ENCODE assay signal across 8 cellular contexts in genomic region chr1:178684542-178685000, GRCh38. TPM values are rescaled to one million over a fixed set of nuclear protein-coding genes. Genes with fewer than 3 reads are reported as not detected.
A peak's percentile ranks its signal among the peaks of the same experiment; 100 is the strongest.
DNase-seq lines count a peak whose midpoint lies in the region; ATAC-seq and TF ChIP-seq lines count a peak whose summit lies in the region.

No MANE protein-coding gene starts in this region.

- intact Hi-C loops in thyroid gland (cut with DNase I): no loop called here

- H3K27ac ChIP-seq in ACC112 (ENCODE audit: low read depth, low read length) (peak overlapping the region; percentile 86), thyroid gland (no peak overlapping the region)

- no peaks in the 10 kb centered on the region for H3K79me2 ChIP-seq in ACC112 (ENCODE audit: control insufficient read depth, insufficient read depth, low read length, unreplicated experiment)

- H3K27me3 ChIP-seq in ACC112 (ENCODE audit: insufficient read depth, low read length) (no peaks in the 10 kb centered on the region), thyroid gland (no peaks in the 10 kb centered on the region)

- WGBS in thyroid gland, 2 donors: 93 to 100% methylated on average over 1 of the region's 1 CpG

- H3K4me3 ChIP-seq in ACC112 (ENCODE audit: low read depth, low read length): peak overlapping the region; percentile 32; the same call in 1 of the 2 replicates
- no peak overlapping the region for H3K4me3 ChIP-seq in thyroid gland (replicated peaks in 1 of 3)

- H2AFZ ChIP-seq in ACC112 (ENCODE audit: low read length, unreplicated experiment): peak overlapping the region; percentile 58

- no peak for TF ChIP-seq POLR2A in thyroid gland (IDR thresholded peaks at IDR 0.05)

- peak; percentile 92 for DNase-seq in dedifferentiated amniotic fluid mesenchymal stem cell (ENCODE audit: extremely low spot score)
- no peak for DNase-seq in thyroid gland
- DNase-seq in GM19238 (ENCODE audit: insufficient read length, low spot score): no peak
- DNase-seq in effector CD8-positive, alpha-beta T cell (lab: John Stamatoyannopoulos, UW): no peak
- DNase-seq in NCI-H345 treated with DMSO at 0.1 percent for 48 hours (lab: John Stamatoyannopoulos, UW; ENCODE audit: unreplicated experiment): no peak

- TF ChIP-seq CTCF in thyroid gland (IDR thresholded peaks at IDR 0.05): no peak

- H3K9me3 ChIP-seq in thyroid gland: no peaks in the 10 kb centered on the region

- ATAC-seq in GM19372 (IDR thresholded peaks at IDR 0.05; ENCODE audit: low read depth, unreplicated experiment) (peak; percentile 76), HG03520 (IDR thresholded peaks at IDR 0.05; ENCODE audit: unreplicated experiment) (peak; percentile 66)

- H3K4me1 ChIP-seq in ACC112 (ENCODE audit: control insufficient read depth, insufficient read depth, low read length, unreplicated experiment) (peaks cover 61% of the 10 kb centered on the region), thyroid gland (no peaks in the 10 kb centered on the region)

- H3K36me3 ChIP-seq in ACC112 (ENCODE audit: insufficient read depth, low read length) (no peaks in the 10 kb centered on the region), thyroid gland (no peaks in the 10 kb centered on the region)

RNA-seq across cellular contexts. Expression of gene RALGPS2, which starts 40.5 kb away (rescaled TPM):
- 10 to 100 TPM; 15.3 to 31.4 (median 17.7) TPM for total RNA-seq in thyroid gland
